In the genomic region with DNA sequence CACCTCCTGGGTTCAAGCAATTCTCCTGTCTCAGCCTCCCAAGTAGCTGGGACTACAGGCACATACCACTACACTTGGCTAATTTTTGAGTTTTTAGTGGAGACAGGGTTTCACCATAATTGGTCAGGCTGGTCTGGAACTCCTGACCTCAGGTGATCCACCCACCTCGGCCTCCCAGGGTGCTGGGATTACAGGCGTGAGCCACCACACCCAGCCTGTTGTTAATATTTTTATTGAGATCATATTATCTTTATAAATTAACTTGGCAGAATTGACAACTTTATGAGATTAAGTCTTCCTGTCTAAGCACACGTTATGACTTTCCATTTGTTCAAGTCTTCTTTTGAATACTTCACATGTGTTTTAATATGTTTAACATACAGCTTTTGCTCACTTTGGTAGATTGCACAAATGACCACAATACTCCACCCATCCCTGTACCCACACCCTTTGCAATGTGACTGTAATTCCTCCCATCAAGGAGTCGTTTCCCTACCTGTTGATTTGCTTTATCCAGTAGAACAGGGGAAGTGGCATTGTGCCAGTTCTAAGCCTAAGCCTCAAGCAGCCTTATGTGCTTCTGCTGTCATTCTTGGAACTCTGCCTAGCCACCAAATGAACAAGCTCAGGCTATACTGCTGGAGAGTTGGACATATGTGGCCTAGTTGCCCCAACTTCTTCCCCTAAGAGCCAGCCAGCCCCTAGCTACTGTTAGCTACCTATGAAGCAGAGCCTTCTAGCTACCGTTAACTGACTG, we compare ENCODE assay signal across 12 cellular contexts. TPM values are rescaled to one million over a fixed set of nuclear protein-coding genes. Genes with fewer than 3 reads are reported as not detected.
A peak's percentile ranks its signal among the peaks of the same experiment; 100 is the strongest.
DNase-seq lines count a peak whose midpoint lies in the region; ATAC-seq and TF ChIP-seq lines count a peak whose summit lies in the region.
"Had no signal": no experiment of that assay in that cellular context is flagged by ENCODE, and none has a peak within 500 bp of the region (broad histone marks: within the 10 kb centered on the region; RNA-seq: fewer than 3 reads in every experiment).

No MANE protein-coding gene starts in this region.

- H3K9me3 ChIP-seq in breast epithelium (no peaks in the 10 kb centered on the region), SJCRH30 (replicated peaks) (no peaks in the 10 kb centered on the region)

- no peaks in the 10 kb centered on the region for H3K9me3 Mint-ChIP-seq in MCF 10A (ENCODE audit: unreplicated experiment)
- H3K9me3 Mint-ChIP-seq: activated T-helper 1 cell treated with anti-CD3 and anti-CD28 coated beads, Interleukin-12 subunit alpha, Interleukin-12 subunit beta, Interleukin-2, Interleukin-4 antibody, amounts not matched to agents 30 ng/mL and 10 ng/mL and 1 ng/mL, durations not matched to agents 14 hours and 24 hours and 36 hours; naive B cell; stimulated activated memory B cell treated with anti-CD40 and anti-IgM and Interleukin-4, amounts not matched to agents 10 μg/mL and 1 μg/mL and 100 μg/mL, for 72 hours had no signal

- H3K27me3 ChIP-seq in breast epithelium (no peaks in the 10 kb centered on the region), SJCRH30 (no peaks in the 10 kb centered on the region)

- no peak for ATAC-seq in GM19452 (IDR thresholded peaks at IDR 0.05; ENCODE audit: unreplicated experiment)
- ATAC-seq: stimulated activated memory B cell treated with anti-CD40 and anti-IgM and Interleukin-4, amounts not matched to agents 10 μg/mL and 1 μg/mL and 100 μg/mL, for 72 hours had no signal

- no peak for TF ChIP-seq POLR2A in breast epithelium (IDR thresholded peaks at IDR 0.05)

- peak overlapping the region; percentile 54 for H3K27ac Mint-ChIP-seq in MCF 10A (ENCODE audit: low read depth, unreplicated experiment)
- H3K27ac Mint-ChIP-seq: activated T-helper 1 cell treated with anti-CD3 and anti-CD28 coated beads, Interleukin-12 subunit alpha, Interleukin-12 subunit beta, Interleukin-2, Interleukin-4 antibody, amounts not matched to agents 30 ng/mL and 10 ng/mL and 1 ng/mL, durations not matched to agents 14 hours and 24 hours and 36 hours; naive B cell; stimulated activated memory B cell treated with anti-CD40 and anti-IgM and Interleukin-4, amounts not matched to agents 10 μg/mL and 1 μg/mL and 100 μg/mL, for 72 hours had no signal

- DNase-seq in MCF 10A (ENCODE audit: unreplicated experiment) (peak; percentile 92), breast epithelium (ENCODE audit: low spot score in 2 of 2) (no peak), SJCRH30 (peak; percentile 12 to 43), fibroblast of gingiva (ENCODE audit: low read depth) (peak; percentile 54), ureter (ENCODE audit: low spot score) (no peak), COLO668 (lab: John Stamatoyannopoulos, UW; ENCODE audit: unreplicated experiment) (no peak), hepatic stellate cell (ENCODE audit: low spot score) (no peak)
- DNase-seq: naive B cell; NK-92 treated with Interleukin-12 subunit alpha and Interleukin-12 subunit beta, amount 100 ng/mL, for 24 hours had no signal

- intact Hi-C loops in MCF 10A (cut with micrococcal nuclease), result no loop called here
- intact Hi-C loops in breast epithelium (cut with DNase I; ENCODE audit: low total_unique reads), result no loop called here

- peaks cover 19% of the 10 kb centered on the region for H3K4me1 Mint-ChIP-seq in MCF 10A (ENCODE audit: insufficient read depth, unreplicated experiment)
- H3K4me1 Mint-ChIP-seq: naive B cell; stimulated activated memory B cell treated with anti-CD40 and anti-IgM and Interleukin-4, amounts not matched to agents 10 μg/mL and 1 μg/mL and 100 μg/mL, for 72 hours had no signal

- H3K4me3 ChIP-seq in breast epithelium (no peak overlapping the region), SJCRH30 (no peak overlapping the region)

- CTCF ChIA-PET in MCF 10A (lab: Yijun Ruan, JAX), result interaction anchor here (0.5 to 2.9 kb wide), 5 partner anchors 9 to 134 kb away, joined by 3 to 30 read pairs (median 5); a partner anchor contains a TSS

- TF ChIP-seq CTCF in MCF 10A (IDR thresholded peaks at IDR 0.05; ENCODE audit: unreplicated experiment) (no peak), breast epithelium (IDR thresholded peaks at IDR 0.05) (no peak)

- no peaks in the 10 kb centered on the region for H3K27me3 Mint-ChIP-seq in MCF 10A (ENCODE audit: insufficient read depth, unreplicated experiment)
- H3K27me3 Mint-ChIP-seq: naive B cell; stimulated activated memory B cell treated with anti-CD40 and anti-IgM and Interleukin-4, amounts not matched to agents 10 μg/mL and 1 μg/mL and 100 μg/mL, for 72 hours had no signal

- POLR2A ChIA-PET in MCF 10A (lab: Yijun Ruan, JAX), result interaction anchor here (0.6 to 1.4 kb wide), 5 partner anchors 8 to 1058 kb away, joined by 3 to 10 read pairs (median 3); a partner anchor contains a TSS

- H3K4me1 ChIP-seq in breast epithelium (no peaks in the 10 kb centered on the region), SJCRH30 (no peaks in the 10 kb centered on the region)

- no peaks in the 10 kb centered on the region for H3K36me3 Mint-ChIP-seq in MCF 10A (ENCODE audit: insufficient read depth, unreplicated experiment)
- H3K36me3 Mint-ChIP-seq: naive B cell had no signal

- H3K36me3 ChIP-seq in breast epithelium, result no peaks in the 10 kb centered on the region
- no peaks in the 10 kb centered on the region for H3K36me3 ChIP-seq in SJCRH30

- no TSS peak for BruUV-seq in MCF 10A (replicated peaks; lab: Mats Ljungman, UMichigan)

- peak overlapping the region; percentile 28 for H3K4me3 Mint-ChIP-seq in MCF 10A (ENCODE audit: unreplicated experiment)
- H3K4me3 Mint-ChIP-seq: activated T-helper 1 cell treated with anti-CD3 and anti-CD28 coated beads, Interleukin-12 subunit alpha, Interleukin-12 subunit beta, Interleukin-2, Interleukin-4 antibody, amounts not matched to agents 30 ng/mL and 10 ng/mL and 1 ng/mL, durations not matched to agents 14 hours and 24 hours and 36 hours; naive B cell; stimulated activated memory B cell treated with anti-CD40 and anti-IgM and Interleukin-4, amounts not matched to agents 10 μg/mL and 1 μg/mL and 100 μg/mL, for 72 hours had no signal

- H3K27ac ChIP-seq in breast epithelium (no peak overlapping the region), SJCRH30 (no peak overlapping the region)

RNA-seq across cellular contexts. Expression of a gene that starts 8.2 kb away (rescaled TPM):
- total RNA-seq in MCF 10A (2022), result 4.4 and 6.6 TPM in 2 replicates
- 1 to 10 TPM; 5.2 to 7.9 (median 6.7) TPM for total RNA-seq in breast epithelium
- 2.7 and 2.8 TPM in 2 replicates for total RNA-seq in SJCRH30 (2014; rRNA removed; shearing (Covaris generic))
- 19.3 TPM for total RNA-seq in ureter

Comparison
In these comparisons a context has a peak if more than half of its experiments do, and no peak if none do; other contexts are left out.
1. DNase-seq: peak in MCF 10A (single experiment), SJCRH30 (2 of 2) and fibroblast of gingiva (single experiment); none in breast epithelium (0 of 2), ureter (single experiment), COLO668 (single experiment) and hepatic stellate cell (single experiment).